2 cellular contexts compared by ENCODE assay signal in genomic region chr13:46089213-46089612, GRCh38.
TF ChIP-seq lines count a peak whose summit lies in the region.

No MANE protein-coding gene starts in this region.

TF ChIP-seq in WTC11, 78 proteins besides CTCF, POLR2A, EP300 and RAD21:
- TF ChIP-seq, protein P1, sequence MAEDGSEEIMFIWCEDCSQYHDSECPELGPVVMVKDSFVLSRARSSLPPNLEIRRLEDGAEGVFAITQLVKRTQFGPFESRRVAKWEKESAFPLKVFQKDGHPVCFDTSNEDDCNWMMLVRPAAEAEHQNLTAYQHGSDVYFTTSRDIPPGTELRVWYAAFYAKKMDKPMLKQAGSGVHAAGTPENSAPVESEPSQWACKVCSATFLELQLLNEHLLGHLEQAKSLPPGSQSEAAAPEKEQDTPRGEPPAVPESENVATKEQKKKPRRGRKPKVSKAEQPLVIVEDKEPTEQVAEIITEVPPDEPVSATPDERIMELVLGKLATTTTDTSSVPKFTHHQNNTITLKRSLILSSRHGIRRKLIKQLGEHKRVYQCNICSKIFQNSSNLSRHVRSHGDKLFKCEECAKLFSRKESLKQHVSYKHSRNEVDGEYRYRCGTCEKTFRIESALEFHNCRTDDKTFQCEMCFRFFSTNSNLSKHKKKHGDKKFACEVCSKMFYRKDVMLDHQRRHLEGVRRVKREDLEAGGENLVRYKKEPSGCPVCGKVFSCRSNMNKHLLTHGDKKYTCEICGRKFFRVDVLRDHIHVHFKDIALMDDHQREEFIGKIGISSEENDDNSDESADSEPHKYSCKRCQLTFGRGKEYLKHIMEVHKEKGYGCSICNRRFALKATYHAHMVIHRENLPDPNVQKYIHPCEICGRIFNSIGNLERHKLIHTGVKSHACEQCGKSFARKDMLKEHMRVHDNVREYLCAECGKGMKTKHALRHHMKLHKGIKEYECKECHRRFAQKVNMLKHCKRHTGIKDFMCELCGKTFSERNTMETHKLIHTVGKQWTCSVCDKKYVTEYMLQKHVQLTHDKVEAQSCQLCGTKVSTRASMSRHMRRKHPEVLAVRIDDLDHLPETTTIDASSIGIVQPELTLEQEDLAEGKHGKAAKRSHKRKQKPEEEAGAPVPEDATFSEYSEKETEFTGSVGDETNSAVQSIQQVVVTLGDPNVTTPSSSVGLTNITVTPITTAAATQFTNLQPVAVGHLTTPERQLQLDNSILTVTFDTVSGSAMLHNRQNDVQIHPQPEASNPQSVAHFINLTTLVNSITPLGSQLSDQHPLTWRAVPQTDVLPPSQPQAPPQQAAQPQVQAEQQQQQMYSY (CRISPR knock-in tag; IDR thresholded peaks at IDR 0.05) = no peak
- TF ChIP-seq, protein P2, sequence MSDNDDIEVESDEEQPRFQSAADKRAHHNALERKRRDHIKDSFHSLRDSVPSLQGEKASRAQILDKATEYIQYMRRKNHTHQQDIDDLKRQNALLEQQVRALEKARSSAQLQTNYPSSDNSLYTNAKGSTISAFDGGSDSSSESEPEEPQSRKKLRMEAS (CRISPR knock-in tag; IDR thresholded peaks at IDR 0.05) = no peak
- no peak for TF ChIP-seq NR2C2 (CRISPR knock-in tag; IDR thresholded peaks at IDR 0.05)
- TF ChIP-seq NFYB (CRISPR knock-in tag; conservative IDR thresholded peaks at IDR 0.05; ENCODE audit: low read depth) = no peak
- TF ChIP-seq ZNF396 (CRISPR knock-in tag; IDR thresholded peaks at IDR 0.05; ENCODE audit: borderline replicate concordance) = no peak
- TF ChIP-seq, protein P3, sequence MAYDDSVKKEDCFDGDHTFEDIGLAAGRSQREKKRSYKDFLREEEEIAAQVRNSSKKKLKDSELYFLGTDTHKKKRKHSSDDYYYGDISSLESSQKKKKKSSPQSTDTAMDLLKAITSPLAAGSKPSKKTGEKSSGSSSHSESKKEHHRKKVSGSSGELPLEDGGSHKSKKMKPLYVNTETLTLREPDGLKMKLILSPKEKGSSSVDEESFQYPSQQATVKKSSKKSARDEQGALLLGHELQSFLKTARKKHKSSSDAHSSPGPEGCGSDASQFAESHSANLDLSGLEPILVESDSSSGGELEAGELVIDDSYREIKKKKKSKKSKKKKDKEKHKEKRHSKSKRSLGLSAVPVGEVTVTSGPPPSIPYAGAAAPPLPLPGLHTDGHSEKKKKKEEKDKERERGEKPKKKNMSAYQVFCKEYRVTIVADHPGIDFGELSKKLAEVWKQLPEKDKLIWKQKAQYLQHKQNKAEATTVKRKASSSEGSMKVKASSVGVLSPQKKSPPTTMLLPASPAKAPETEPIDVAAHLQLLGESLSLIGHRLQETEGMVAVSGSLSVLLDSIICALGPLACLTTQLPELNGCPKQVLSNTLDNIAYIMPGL (CRISPR knock-in tag; IDR thresholded peaks at IDR 0.05) = no peak
- no peak for TF ChIP-seq ZMAT4 (CRISPR knock-in tag; IDR thresholded peaks at IDR 0.05)
- no peak for TF ChIP-seq EMX1 (CRISPR knock-in tag; IDR thresholded peaks at IDR 0.05)
- no peak for TF ChIP-seq KAT7 (CRISPR knock-in tag; IDR thresholded peaks at IDR 0.05; ENCODE audit: borderline replicate concordance)
- no peak for TF ChIP-seq CDX4 (CRISPR knock-in tag; IDR thresholded peaks at IDR 0.05; ENCODE audit: borderline replicate concordance)
- no peak for TF ChIP-seq TEAD1 (CRISPR knock-in tag; IDR thresholded peaks at IDR 0.05)
- TF ChIP-seq, protein P4, sequence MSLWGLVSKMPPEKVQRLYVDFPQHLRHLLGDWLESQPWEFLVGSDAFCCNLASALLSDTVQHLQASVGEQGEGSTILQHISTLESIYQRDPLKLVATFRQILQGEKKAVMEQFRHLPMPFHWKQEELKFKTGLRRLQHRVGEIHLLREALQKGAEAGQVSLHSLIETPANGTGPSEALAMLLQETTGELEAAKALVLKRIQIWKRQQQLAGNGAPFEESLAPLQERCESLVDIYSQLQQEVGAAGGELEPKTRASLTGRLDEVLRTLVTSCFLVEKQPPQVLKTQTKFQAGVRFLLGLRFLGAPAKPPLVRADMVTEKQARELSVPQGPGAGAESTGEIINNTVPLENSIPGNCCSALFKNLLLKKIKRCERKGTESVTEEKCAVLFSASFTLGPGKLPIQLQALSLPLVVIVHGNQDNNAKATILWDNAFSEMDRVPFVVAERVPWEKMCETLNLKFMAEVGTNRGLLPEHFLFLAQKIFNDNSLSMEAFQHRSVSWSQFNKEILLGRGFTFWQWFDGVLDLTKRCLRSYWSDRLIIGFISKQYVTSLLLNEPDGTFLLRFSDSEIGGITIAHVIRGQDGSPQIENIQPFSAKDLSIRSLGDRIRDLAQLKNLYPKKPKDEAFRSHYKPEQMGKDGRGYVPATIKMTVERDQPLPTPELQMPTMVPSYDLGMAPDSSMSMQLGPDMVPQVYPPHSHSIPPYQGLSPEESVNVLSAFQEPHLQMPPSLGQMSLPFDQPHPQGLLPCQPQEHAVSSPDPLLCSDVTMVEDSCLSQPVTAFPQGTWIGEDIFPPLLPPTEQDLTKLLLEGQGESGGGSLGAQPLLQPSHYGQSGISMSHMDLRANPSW (CRISPR knock-in tag; conservative IDR thresholded peaks at IDR 0.05; ENCODE audit: low read depth) = no peak

TF ChIP-seq in HepG2, 621 proteins besides CTCF, POLR2A, EP300 and RAD21:
- no peak for TF ChIP-seq CHD4 (IDR thresholded peaks at IDR 0.05; ENCODE audit: borderline replicate concordance, low read length)
- TF ChIP-seq RBM22 (optimal IDR thresholded peaks at IDR 0.05; ENCODE audit: low read length) = peak; percentile 48
